In the genomic region with DNA sequence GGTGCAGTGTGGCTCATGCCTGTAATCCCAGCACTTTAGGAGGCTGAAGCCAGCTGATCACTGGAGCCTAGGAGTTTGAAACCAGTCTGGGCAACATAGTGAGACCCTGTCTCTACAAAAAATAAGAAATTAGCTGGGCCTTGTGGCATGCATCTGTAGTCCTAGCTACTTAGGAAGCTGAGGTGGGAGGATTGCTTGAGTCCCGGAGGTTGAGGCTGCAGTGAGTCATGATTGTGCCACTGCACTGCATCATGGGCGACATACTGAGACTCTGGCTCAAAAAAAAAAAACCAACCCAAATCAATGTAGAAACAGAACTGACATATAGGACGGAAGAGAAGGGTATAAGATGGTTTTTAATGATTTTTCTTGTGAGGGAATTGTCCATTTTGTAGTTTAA, we compare ENCODE assay signal across 16 cellular contexts. TPM values are rescaled to one million over a fixed set of nuclear protein-coding genes. Genes with fewer than 3 reads are reported as not detected.
DNase-seq lines count a peak whose midpoint lies in the region; ATAC-seq and TF ChIP-seq lines count a peak whose summit lies in the region.
"Had no signal": no experiment of that assay in that cellular context is flagged by ENCODE, and none has a peak within 500 bp of the region (broad histone marks: within the 10 kb centered on the region; RNA-seq: fewer than 3 reads in every experiment).

No MANE protein-coding gene starts in this region.

- CTCF ChIA-PET in HCT116 (lab: Charles Lee), result interaction anchor here (1.0 to 1.3 kb wide), 2 partner anchors 26 to 141 kb away, joined by 3 to 4 read pairs; no protein-coding TSS in a partner anchor
- CTCF ChIA-PET in activated CD4-positive, alpha-beta memory T cell treated with anti-CD3 and anti-CD28 coated beads for 36 hours (lab: Charles Lee), result interaction anchor here (0.6 to 3.4 kb wide), 7 partner anchors 12 to 344 kb away, joined by 3 to 13 read pairs (median 3); no protein-coding TSS in a partner anchor

- no TSS peak for BruUV-seq in HCT116 (replicated peaks; lab: Mats Ljungman, UMichigan)

- TF ChIP-seq POLR2A in HCT116 (IDR thresholded peaks at IDR 0.05; ENCODE audit: borderline replicate concordance, extremely low read depth, insufficient read depth, insufficient read length) (no peak), Peyer's patch (IDR thresholded peaks at IDR 0.05) (no peak)

- DNase-seq in T-helper 2 cell treated with Interferon-gamma antibody and Interleukin-4, amounts not matched to agents 5 μg/mL and 100 μg/mL, for 36 hours (ENCODE audit: low spot score), result no peak
- DNase-seq in T-helper 2 cell (no peak), HCT116 (ENCODE audit: low read depth, low spot score) (no peak), foreskin keratinocyte (no peak), NCI-H526 treated with DMSO at 0.1 percent for 48 hours (lab: John Stamatoyannopoulos, UW) (no peak), Peyer's patch (no peak), ACHN (no peak)
- DNase-seq in activated CD4-positive, alpha-beta memory T cell treated with anti-CD3 and anti-CD28 coated beads for 36 hours, result peak; percentile 37
- DNase-seq: 8988T, heart right ventricle, left lung, NCI-H2081, T-cell, upper lobe of left lung had no signal

- RAD21 ChIA-PET in HCT116 (lab: Charles Lee; ENCODE audit: low non-redundant PET in 1 of 2, low total read pairs in 2 of 2, uncharacterized antibody in 2 of 2, unreplicated experiment in 2 of 2), result no interaction called here

- H3K4me3 Mint-ChIP-seq in T-helper 2 cell treated with Interferon-gamma antibody and Interleukin-4, amounts not matched to agents 5 μg/mL and 100 μg/mL, for 36 hours, result no peak overlapping the region
- no peak overlapping the region for H3K4me3 Mint-ChIP-seq in activated CD4-positive, alpha-beta memory T cell treated with anti-CD3 and anti-CD28 coated beads for 36 hours
- H3K4me3 Mint-ChIP-seq: neural progenitor cell, T-cell had no signal

- no peaks in the 10 kb centered on the region for H3K9me2 ChIP-seq in HCT116 (ENCODE audit: insufficient read depth)

- no peaks in the 10 kb centered on the region for H3K9me3 Mint-ChIP-seq in T-helper 2 cell treated with Interferon-gamma antibody and Interleukin-4, amounts not matched to agents 5 μg/mL and 100 μg/mL, for 36 hours
- no peaks in the 10 kb centered on the region for H3K9me3 Mint-ChIP-seq in activated CD4-positive, alpha-beta memory T cell treated with anti-CD3 and anti-CD28 coated beads for 36 hours
- H3K9me3 Mint-ChIP-seq: neural progenitor cell, T-cell had no signal

- H3K27me3 ChIP-seq in HCT116 (ENCODE audit: insufficient read depth, low read length), result no peaks in the 10 kb centered on the region
- no peaks in the 10 kb centered on the region for H3K27me3 ChIP-seq in foreskin keratinocyte
- no peaks in the 10 kb centered on the region for H3K27me3 ChIP-seq in Peyer's patch
- H3K27me3 ChIP-seq: ascending aorta, heart right ventricle, left lung, neural progenitor cell, upper lobe of left lung had no signal

- ATAC-seq in HCT116 (peak; percentile 34; the same call in 1 of the 2 replicates), foreskin keratinocyte (peak; percentile 55)
- ATAC-seq: heart right ventricle, left lung, T-cell had no signal

- TF ChIP-seq CTCF in HCT116 (IDR thresholded peaks at IDR 0.05 in 2 of 3, conservative IDR thresholded peaks at IDR 0.05 in 1 of 3; ENCODE audit: borderline replicate concordance in 1 of 3, insufficient read depth in 1 of 3, low read depth in 2 of 3, low read length in 2 of 3) (no peak), foreskin keratinocyte (conservative IDR thresholded peaks at IDR 0.05) (no peak), Peyer's patch (IDR thresholded peaks at IDR 0.05) (no peak)

- H3K4me3 ChIP-seq in HCT116 (replicated peaks in 1 of 2; ENCODE audit: low read depth in 1 of 2, low read length in 2 of 2), result no peak overlapping the region
- H3K4me3 ChIP-seq in Peyer's patch, result no peak overlapping the region
- H3K4me3 ChIP-seq: ascending aorta, heart right ventricle, left lung, neural progenitor cell, upper lobe of left lung had no signal

- H2AFZ ChIP-seq in HCT116 (ENCODE audit: low read depth, low read length, poor library complexity, severe bottlenecking), result no peak overlapping the region
- H2AFZ ChIP-seq: neural progenitor cell had no signal

- in situ Hi-C loops in ACHN (cut with HindIII; ENCODE audit: low pct_ligation_motif_present, low pct_unique_long_range_greater_than_20kb, low sequenced_read_pairs), result no loop called here

- no peak overlapping the region for H3K9ac ChIP-seq in HCT116 (ENCODE audit: low read length)
- H3K9ac ChIP-seq: neural progenitor cell had no signal

- H4K20me1 ChIP-seq in HCT116 (ENCODE audit: insufficient read depth), result peaks cover 43% of the 10 kb centered on the region

- peak overlapping the region; percentile 35 for H3K27ac Mint-ChIP-seq in T-helper 2 cell treated with Interferon-gamma antibody and Interleukin-4, amounts not matched to agents 5 μg/mL and 100 μg/mL, for 36 hours
- H3K27ac Mint-ChIP-seq in activated CD4-positive, alpha-beta memory T cell treated with anti-CD3 and anti-CD28 coated beads for 36 hours, result peak overlapping the region; percentile 6
- H3K27ac Mint-ChIP-seq: neural progenitor cell had no signal

- H3K79me2 ChIP-seq in HCT116 (ENCODE audit: insufficient read depth, low read length), result peaks cover 97% of the 10 kb centered on the region

- H3K36me3 ChIP-seq in HCT116 (ENCODE audit: control insufficient read depth in 1 of 2, insufficient read depth in 2 of 2, low read length in 2 of 2) (peaks cover 70 to 73% of the 10 kb centered on the region in 2 experiments), Peyer's patch (peaks cover 0 to 99% (median 3%) of the 10 kb centered on the region in 3 donors)

- no peaks in the 10 kb centered on the region for H3K9me3 ChIP-seq in HCT116 (ENCODE audit: control insufficient read depth in 1 of 2, insufficient read depth in 1 of 2, low read depth in 1 of 2, low read length in 2 of 2)
- no peaks in the 10 kb centered on the region for H3K9me3 ChIP-seq in Peyer's patch
- H3K9me3 ChIP-seq: ascending aorta, heart right ventricle, left lung, upper lobe of left lung had no signal

- H3K27me3 Mint-ChIP-seq in T-helper 2 cell treated with Interferon-gamma antibody and Interleukin-4, amounts not matched to agents 5 μg/mL and 100 μg/mL, for 36 hours (ENCODE audit: low read depth), result no peaks in the 10 kb centered on the region
- no peaks in the 10 kb centered on the region for H3K27me3 Mint-ChIP-seq in activated CD4-positive, alpha-beta memory T cell treated with anti-CD3 and anti-CD28 coated beads for 36 hours
- H3K27me3 Mint-ChIP-seq: T-cell had no signal

- TF ChIP-seq RAD21 in HCT116 (IDR thresholded peaks at IDR 0.05; ENCODE audit: low read depth), result no peak

- intact Hi-C loops in HCT116 (cut with micrococcal nuclease), result no loop called here
- intact Hi-C loops in activated CD4-positive, alpha-beta memory T cell treated with anti-CD3 and anti-CD28 coated beads for 36 hours (cut with micrococcal nuclease), result no loop called here

- POLR2A ChIA-PET in HCT116 (lab: Charles Lee), result interaction anchor here (2.3 to 3.6 kb wide), 2 partner anchors 10 to 28 kb away, joined by 6 to 14 read pairs; partner anchors contain the start of gene G3BP1
- POLR2A ChIA-PET in activated CD4-positive, alpha-beta memory T cell treated with anti-CD3 and anti-CD28 coated beads for 36 hours (lab: Charles Lee), result interaction anchor here (0.6 kb wide), 1 partner anchor 17 kb away, joined by 5 read pairs; no protein-coding TSS in a partner anchor

- peaks cover 59% of the 10 kb centered on the region for H3K36me3 Mint-ChIP-seq in T-helper 2 cell treated with Interferon-gamma antibody and Interleukin-4, amounts not matched to agents 5 μg/mL and 100 μg/mL, for 36 hours (ENCODE audit: low read depth)
- H3K36me3 Mint-ChIP-seq in activated CD4-positive, alpha-beta memory T cell treated with anti-CD3 and anti-CD28 coated beads for 36 hours, result peaks cover 61% of the 10 kb centered on the region

- no peak overlapping the region for H3K4me2 ChIP-seq in HCT116 (ENCODE audit: low read length)
- H3K4me2 ChIP-seq: neural progenitor cell had no signal

- H3K4me1 ChIP-seq in HCT116 (ENCODE audit: control insufficient read depth in 1 of 2, insufficient read depth in 2 of 2, low read length in 2 of 2) (0 out of 4 replicates have a peak, but pooled peaks cover 0 to 3% of the 10 kb centered on the region in 2 experiments), foreskin keratinocyte (peaks cover 5% of the 10 kb centered on the region), Peyer's patch (no peaks in the 10 kb centered on the region)
- H3K4me1 ChIP-seq: ascending aorta, left lung, neural progenitor cell, upper lobe of left lung had no signal

- peaks cover 11% of the 10 kb centered on the region for H3K4me1 Mint-ChIP-seq in T-helper 2 cell treated with Interferon-gamma antibody and Interleukin-4, amounts not matched to agents 5 μg/mL and 100 μg/mL, for 36 hours (ENCODE audit: low read depth)
- peaks cover 27% of the 10 kb centered on the region for H3K4me1 Mint-ChIP-seq in activated CD4-positive, alpha-beta memory T cell treated with anti-CD3 and anti-CD28 coated beads for 36 hours (ENCODE audit: low read depth)
- H3K4me1 Mint-ChIP-seq: neural progenitor cell had no signal

- H3K27ac ChIP-seq in HCT116 (ENCODE audit: low read depth, low read length) (no peak overlapping the region), foreskin keratinocyte (no peak overlapping the region), Peyer's patch (no peak overlapping the region)
- H3K27ac ChIP-seq: ascending aorta, left lung, neural progenitor cell, upper lobe of left lung had no signal

TF ChIP-seq in HCT116, 20 proteins besides CTCF, POLR2A, EP300 and RAD21 (continues in another document):
- TF ChIP-seq SRF (IDR thresholded peaks at IDR 0.05; ENCODE audit: low read depth) (no peak), YY1 (IDR thresholded peaks at IDR 0.05; ENCODE audit: extremely low read depth, insufficient replicate concordance, low read depth, low read length) (no peak)

RNA-seq across cellular contexts. Expression of gene G3BP1, which starts 27.7 kb away (rescaled TPM):
- total RNA-seq in HCT116 (2021; ENCODE audit: unreplicated experiment) (296 TPM), foreskin keratinocyte (270 and 295 TPM in 2 replicates), Peyer's patch (10 to 100 TPM; 63.7 to 67.7 (median 65.8) TPM)
- 105 and 111 TPM in 2 replicates for polyA plus RNA-seq in HCT116 (2012)
- 100 to 1,000 TPM; 237 TPM for total RNA-seq in activated CD4-positive, alpha-beta memory T cell treated with anti-CD3 and anti-CD28 coated beads for 36 hours
- 74.1 and 96.7 TPM in 2 replicates for polyA plus RNA-seq in foreskin keratinocyte

RNA-seq across cellular contexts. Expression of gene ATOX1, which starts 41.0 kb away (rescaled TPM):
- 66.2 TPM for total RNA-seq in HCT116 (2021; ENCODE audit: unreplicated experiment)
- polyA plus RNA-seq in HCT116 (2012), result 58.0 and 77.2 TPM in 2 replicates
- total RNA-seq in activated CD4-positive, alpha-beta memory T cell treated with anti-CD3 and anti-CD28 coated beads for 36 hours, result 10 to 100 TPM; 83.1 to 89.9 TPM
- 175 and 202 TPM in 2 replicates for total RNA-seq in foreskin keratinocyte
- 352 and 359 TPM in 2 replicates for polyA plus RNA-seq in foreskin keratinocyte
- total RNA-seq in Peyer's patch, result 100 to 1,000 TPM in 3 of 4 donors, 10 to 100 TPM in 1; 99.9 to 161 (median 126) TPM
